Comparison of ENCODE assay signal across 15 cellular contexts in genomic region chr12:130649101-130649571, GRCh38.
DNase-seq lines count a peak whose midpoint lies in the region; ATAC-seq, FAIRE-seq and TF ChIP-seq lines count a peak whose summit lies in the region.
"Had no signal": no experiment of that assay in that cellular context is flagged by ENCODE, and none has a peak within 500 bp of the region (broad histone marks: within the 10 kb centered on the region; RNA-seq: fewer than 3 reads in every experiment).

No MANE protein-coding gene starts in this region.

- no peaks in the 10 kb centered on the region for H3K9me3 Mint-ChIP-seq in neural crest cell
- peaks cover 2% of the 10 kb centered on the region for H3K9me3 Mint-ChIP-seq in activated CD4-positive, alpha-beta memory T cell treated with anti-CD3 and anti-CD28 coated beads for 36 hours

- no peak for TF ChIP-seq EP300 in K562 (IDR thresholded peaks at IDR 0.05; ENCODE audit: low read length)

- 11% methylated on average over 19 of the region's 26 CpGs for WGBS in K562 (ENCODE audit: insufficient coverage, low coverage, missing lambda C conversion rate)
- WGBS in testis, 2 donors, result 70 to 77% methylated on average over 8 to 26 of the region's 26 CpGs

- H3K36me3 ChIP-seq in H7 (replicated peaks; ENCODE audit: control insufficient read depth, insufficient read depth, low read length), result no peaks in the 10 kb centered on the region
- no peaks in the 10 kb centered on the region for H3K36me3 ChIP-seq in K562 (ENCODE audit: control insufficient read depth, insufficient read depth, low read length)
- H3K36me3 ChIP-seq in testis (ENCODE audit: low read depth, missing control alignments), result no peaks in the 10 kb centered on the region

- H3K4me3 Mint-ChIP-seq in neural crest cell, result no peak overlapping the region
- no peak overlapping the region for H3K4me3 Mint-ChIP-seq in activated CD4-positive, alpha-beta memory T cell treated with anti-CD3 and anti-CD28 coated beads for 36 hours
- H3K4me3 Mint-ChIP-seq: B cell; CD14-positive monocyte; CD8-positive, alpha-beta memory T cell had no signal

- H3K4me1 Mint-ChIP-seq in neural crest cell, result peaks cover 11% of the 10 kb centered on the region
- H3K4me1 Mint-ChIP-seq in activated CD4-positive, alpha-beta memory T cell treated with anti-CD3 and anti-CD28 coated beads for 36 hours (ENCODE audit: low read depth), result no peaks in the 10 kb centered on the region
- H3K4me1 Mint-ChIP-seq: B cell; CD14-positive monocyte; CD8-positive, alpha-beta memory T cell had no signal

- H4K20me1 ChIP-seq in K562 (replicated peaks; ENCODE audit: control insufficient read depth, insufficient read depth, low read length), result no peaks in the 10 kb centered on the region

- POLR2A ChIA-PET in K562 (lab: Yijun Ruan, JAX), result no interaction called here
- POLR2A ChIA-PET in activated CD4-positive, alpha-beta memory T cell treated with anti-CD3 and anti-CD28 coated beads for 36 hours (lab: Charles Lee), result no interaction called here

- TF ChIP-seq POLR2A in K562 (conservative IDR thresholded peaks at IDR 0.05) (no peak), testis (IDR thresholded peaks at IDR 0.05) (no peak)

- ATAC-seq in K562, result peak; percentile 88

- peak overlapping the region; percentile 12 for H3K27ac Mint-ChIP-seq in neural crest cell (ENCODE audit: unreplicated experiment)
- H3K27ac Mint-ChIP-seq in activated CD4-positive, alpha-beta memory T cell treated with anti-CD3 and anti-CD28 coated beads for 36 hours, result no peak overlapping the region
- H3K27ac Mint-ChIP-seq: B cell; CD8-positive, alpha-beta memory T cell had no signal

- H3K9ac ChIP-seq in K562 (ENCODE audit: insufficient read depth in 1 of 2, low read depth in 2 of 2, low read length in 2 of 2), result no peak overlapping the region

- TF ChIP-seq CTCF in K562 (IDR thresholded peaks at IDR 0.05 in 2 of 3, conservative IDR thresholded peaks at IDR 0.05 in 1 of 3; ENCODE audit: insufficient read depth in 2 of 3, low read depth in 1 of 3, low read length in 3 of 3) (no peak), neural crest cell (conservative IDR thresholded peaks at IDR 0.05) (no peak), testis (IDR thresholded peaks at IDR 0.05) (no peak)

- no peak for TF ChIP-seq RAD21 in K562 (CRISPR knock-in tag; conservative IDR thresholded peaks at IDR 0.05 in 1 of 2, IDR thresholded peaks at IDR 0.05 in 1 of 2)

- H3K9me3 ChIP-seq in K562 (replicated peaks; ENCODE audit: control insufficient read depth, insufficient read depth, low read depth, low read length) (no peaks in the 10 kb centered on the region), testis (no peaks in the 10 kb centered on the region)
- H3K9me3 ChIP-seq: Caco-2 had no signal

- no peaks in the 10 kb centered on the region for H3K79me2 ChIP-seq in K562 (ENCODE audit: control insufficient read depth, insufficient read depth, low read length)

- intact Hi-C loops in K562 (cut with micrococcal nuclease), result no loop called here
- intact Hi-C loops in testis (cut with DNase I; ENCODE audit: low total_unique reads), result no loop called here
- intact Hi-C loops in activated CD4-positive, alpha-beta memory T cell treated with anti-CD3 and anti-CD28 coated beads for 36 hours (cut with micrococcal nuclease), result no loop called here

- no peaks in the 10 kb centered on the region for H3K9me1 ChIP-seq in K562 (ENCODE audit: control insufficient read depth, insufficient read depth, low read length)

- no peaks in the 10 kb centered on the region for H3K36me3 Mint-ChIP-seq in neural crest cell (ENCODE audit: low read depth)
- no peaks in the 10 kb centered on the region for H3K36me3 Mint-ChIP-seq in activated CD4-positive, alpha-beta memory T cell treated with anti-CD3 and anti-CD28 coated beads for 36 hours
- H3K36me3 Mint-ChIP-seq: CD14-positive monocyte; CD8-positive, alpha-beta memory T cell had no signal

- H3K27ac ChIP-seq in K562 (ENCODE audit: extremely low read depth, low read depth, low read length) (no peak overlapping the region), testis (no peak overlapping the region)

- H3K27me3 ChIP-seq in H7 (ENCODE audit: control insufficient read depth, insufficient read depth, low read length), result no peaks in the 10 kb centered on the region
- H3K27me3 ChIP-seq in K562 (ENCODE audit: control insufficient read depth in 2 of 2, insufficient read depth in 2 of 2, low read length in 2 of 2), result peaks cover 22 to 54% of the 10 kb centered on the region in 2 experiments; a peak in 4 of 5 replicates
- no peaks in the 10 kb centered on the region for H3K27me3 ChIP-seq in testis

- peaks cover 0 to 5% of the 10 kb centered on the region in 2 experiments; a peak in 2 of 5 replicates for H3K4me1 ChIP-seq in K562 (replicated peaks in 1 of 2; ENCODE audit: control insufficient read depth in 2 of 2, insufficient read depth in 2 of 2, low read length in 2 of 2)
- H3K4me1 ChIP-seq in testis, result peaks cover 3% of the 10 kb centered on the region
- H3K4me1 ChIP-seq: Caco-2 had no signal

- CTCF ChIA-PET in K562 (lab: Yijun Ruan, JAX; ENCODE audit: low intra/inter-chr PET ratio), result no interaction called here
- CTCF ChIA-PET in activated CD4-positive, alpha-beta memory T cell treated with anti-CD3 and anti-CD28 coated beads for 36 hours (lab: Charles Lee), result no interaction called here

- DNase-seq in H7 (peak; percentile 59), K562 (ENCODE audit: extremely low read depth in 1 of 4, low spot score in 3 of 4) (peak; percentile 6 to 60 (median 54)), neural crest cell (ENCODE audit: low read depth, low spot score) (no peak), testis (peak; percentile 85), HUDEP-2 (lab: John Stamatoyannopoulos, UW; ENCODE audit: unreplicated experiment in 76 of 76) (no peak), activated T-cell treated with anti-CD3 and anti-CD28 coated beads for 4 hours (no peak)
- DNase-seq in activated CD4-positive, alpha-beta memory T cell treated with anti-CD3 and anti-CD28 coated beads for 36 hours, result no peak
- DNase-seq: Caco-2; CD8-positive, alpha-beta memory T cell; DND-41; GDM1 had no signal

- in situ Hi-C loops in K562 (cut with MboI), result no loop called here

- peak overlapping the region; percentile 32; the same call in 1 of the 2 replicates for H3K4me2 ChIP-seq in K562 (ENCODE audit: insufficient read depth, low read length)

- no TSS peak for BruUV-seq in K562 (replicated peaks; lab: Mats Ljungman, UMichigan)

- H2AFZ ChIP-seq in K562 (ENCODE audit: low read depth, low read length), result no peak overlapping the region

- H3K4me3 ChIP-seq in H7 (ENCODE audit: insufficient read depth, low read depth, low read length) (no peak overlapping the region), K562 (no peak overlapping the region), testis (peak overlapping the region; percentile 26 to 54)

- H3K27me3 Mint-ChIP-seq in neural crest cell (ENCODE audit: low read depth), result no peaks in the 10 kb centered on the region
- no peaks in the 10 kb centered on the region for H3K27me3 Mint-ChIP-seq in activated CD4-positive, alpha-beta memory T cell treated with anti-CD3 and anti-CD28 coated beads for 36 hours

- FAIRE-seq in K562 (lab: Jason Lieb, UNC), result no peak
- FAIRE-seq: A204.1, H54 had no signal

TF ChIP-seq in K562, 482 proteins besides CTCF, POLR2A, EP300 and RAD21 (continues in another document):
- no peak for TF ChIP-seq MED1 (CRISPR knock-in tag; IDR thresholded peaks at IDR 0.05; ENCODE audit: borderline replicate concordance)
- no peak for TF ChIP-seq RERE (CRISPR knock-in tag; IDR thresholded peaks at IDR 0.05; ENCODE audit: borderline replicate concordance)
- no peak for TF ChIP-seq SRSF1 (IDR thresholded peaks at IDR 0.05; ENCODE audit: low read depth, low read length)
- TF ChIP-seq MCM2 (IDR thresholded peaks at IDR 0.05; ENCODE audit: low read depth), result no peak
- no peak for TF ChIP-seq MYC (IDR thresholded peaks at IDR 0.05; ENCODE audit: low read depth, low read length)
- TF ChIP-seq MYC (CRISPR knock-in tag; IDR thresholded peaks at IDR 0.05; ENCODE audit: borderline replicate concordance, low read depth), result no peak
- peak; percentile 74 for TF ChIP-seq NFYB (IDR thresholded peaks at IDR 0.05; ENCODE audit: extremely low read depth, insufficient read length)
- 0 out of 2 replicates have a peak, but pooled peaks have one; percentile 37 for TF ChIP-seq ZNF143 (CRISPR knock-in tag; IDR thresholded peaks at IDR 0.05)
- no peak for TF ChIP-seq ZNF41 (CRISPR knock-in tag; conservative IDR thresholded peaks at IDR 0.05)
- TF ChIP-seq ZNF197 (CRISPR knock-in tag; IDR thresholded peaks at IDR 0.05; ENCODE audit: low read depth), result no peak

Comparison
In these comparisons a context has a peak if more than half of its experiments do, and no peak if none do; other contexts are left out.
1. DNase-seq: peak in H7 (single experiment), K562 (4 of 4) and testis (single experiment); none in neural crest cell (single experiment), activated CD4-positive, alpha-beta memory T cell treated with anti-CD3 and anti-CD28 coated beads for 36 hours (single experiment), HUDEP-2 (0 of 76) and activated T-cell treated with anti-CD3 and anti-CD28 coated beads for 4 hours (single experiment).
2. H3K4me3 ChIP-seq: peak in testis (2 of 2); none in H7 (single experiment) and K562 (single experiment).